8 cellular contexts compared by ENCODE assay signal in genomic region chr6:1527098-1527497, GRCh38.
DNase-seq lines count a peak whose midpoint lies in the region; ATAC-seq, FAIRE-seq and TF ChIP-seq lines count a peak whose summit lies in the region.

No MANE protein-coding gene starts in this region.

- no peak overlapping the region for H3K27ac ChIP-seq in HepG2 (ENCODE audit: extremely low read length, insufficient read depth, low read length)
- H3K27ac ChIP-seq in stomach smooth muscle (ENCODE audit: low read length) = peak overlapping the region; percentile 13

- POLR2A ChIA-PET in MCF 10A (lab: Yijun Ruan, JAX) = interaction anchor here (1.3 kb wide), 1 partner anchor 27 kb away, joined by 5 read pairs; no protein-coding TSS in a partner anchor
- POLR2A ChIA-PET in HepG2 (lab: Yijun Ruan, JAX) = no interaction called here

- peaks cover 8 to 75% of the 10 kb centered on the region in 2 experiments; a peak in 4 of 5 replicates for H3K27me3 ChIP-seq in HepG2 (ENCODE audit: control insufficient read depth in 1 of 2, insufficient read depth in 2 of 2, low read length in 2 of 2)
- H3K27me3 ChIP-seq in stomach smooth muscle (ENCODE audit: control insufficient read depth in 1 of 2, insufficient read depth in 2 of 2, low read length in 2 of 2) = peaks cover 6 to 13% of the 10 kb centered on the region in 2 donors

- H3K4me3 Mint-ChIP-seq in MCF 10A (ENCODE audit: unreplicated experiment) = no peak overlapping the region

- no peak for TF ChIP-seq POLR2A in HepG2 (IDR thresholded peaks at IDR 0.05; ENCODE audit: insufficient read depth in 1 of 2, low read depth in 2 of 2, low read length in 2 of 2)

- CTCF ChIA-PET in MCF 10A (lab: Yijun Ruan, JAX) (interaction anchor here (0.8 kb wide), 1 partner anchor 90 kb away, joined by 3 read pairs; no protein-coding TSS in a partner anchor), HepG2 (lab: Yijun Ruan, JAX; ENCODE audit: low intra/inter-chr PET ratio, low total read pairs) (no interaction called here)

- 9% methylated on average over 10 of the region's 10 CpGs for WGBS in HepG2 (ENCODE audit: low lambda C conversion rate)

- peak; percentile 33 for DNase-seq in GM12865 (ENCODE audit: low read depth)
- DNase-seq in MV-4-11 (lab: John Stamatoyannopoulos, UW) = peak; percentile 13
- DNase-seq in MCF 10A (ENCODE audit: unreplicated experiment) = peak; percentile 56
- no peak for DNase-seq in HepG2 (ENCODE audit: low spot score)
- DNase-seq in GM13977 (ENCODE audit: low spot score) = no peak

- H3K4me3 ChIP-seq in GM12865 (ENCODE audit: low read depth, low read length) = no peak overlapping the region
- no peak overlapping the region for H3K4me3 ChIP-seq in HepG2 (replicated peaks in 1 of 3; ENCODE audit: insufficient read depth in 1 of 3, low read depth in 2 of 3, low read length in 3 of 3)
- H3K4me3 ChIP-seq in stomach smooth muscle (ENCODE audit: low read length in 2 of 2) = peak overlapping the region; percentile 31 to 44

- no peak overlapping the region for H3K4me2 ChIP-seq in HepG2 (ENCODE audit: low read depth, low read length)

- no peak overlapping the region for H2AFZ ChIP-seq in HepG2 (ENCODE audit: low read length)

- no peaks in the 10 kb centered on the region for H3K36me3 ChIP-seq in HepG2 (replicated peaks in 1 of 2; ENCODE audit: control insufficient read depth in 1 of 2, insufficient read depth in 2 of 2, low read length in 2 of 2)
- no peaks in the 10 kb centered on the region for H3K36me3 ChIP-seq in stomach smooth muscle (ENCODE audit: control insufficient read depth in 2 of 2, insufficient read depth in 2 of 2, low read length in 2 of 2)

- intact Hi-C loops in MCF 10A (cut with micrococcal nuclease) (no loop called here), HepG2 (cut with micrococcal nuclease; ENCODE audit: unreplicated experiment) (no loop called here)

- in situ Hi-C loops in HepG2 (cut with HindIII; ENCODE audit: extremely low pct_ligation_motif_present, low pct_unique_long_range_greater_than_20kb) = no loop called here
- in situ Hi-C loops in GM13977 (cut with MboI; ENCODE audit: low pct_unique_long_range_greater_than_20kb, low sequenced_read_pairs, unreplicated experiment) = no loop called here

- no peak for FAIRE-seq in HepG2 (lab: Jason Lieb, UNC)

- TF ChIP-seq CTCF in GM12865 (IDR thresholded peaks at IDR 0.05; ENCODE audit: insufficient read depth, low read depth, low read length, missing control alignments) (no peak), MCF 10A (IDR thresholded peaks at IDR 0.05; ENCODE audit: unreplicated experiment) (no peak), HepG2 (CRISPR knock-in tag; IDR thresholded peaks at IDR 0.05) (no peak), GM13977 (IDR thresholded peaks at IDR 0.05; ENCODE audit: extremely low read depth, insufficient read depth, missing control alignments) (no peak)

- no peak for ATAC-seq in HepG2
- no peak for ATAC-seq in GM21717 (IDR thresholded peaks at IDR 0.05; ENCODE audit: unreplicated experiment)
- ATAC-seq in GM21367 (IDR thresholded peaks at IDR 0.05; ENCODE audit: unreplicated experiment) = no peak

- TF ChIP-seq EP300 in HepG2 (IDR thresholded peaks at IDR 0.05; ENCODE audit: low read depth in 2 of 2, low read length in 2 of 2) (no peak), HepG2 (CRISPR knock-in tag; IDR thresholded peaks at IDR 0.05; ENCODE audit: borderline replicate concordance) (no peak)

- H3K9ac ChIP-seq in HepG2 (ENCODE audit: insufficient read depth, low read depth, low read length) = no peak overlapping the region
- H3K9ac ChIP-seq in stomach smooth muscle (ENCODE audit: low read length in 2 of 2) = no peak overlapping the region

- BruUV-seq in MCF 10A (replicated peaks; lab: Mats Ljungman, UMichigan) (no TSS peak), HepG2 (replicated peaks; lab: Mats Ljungman, UMichigan) (no TSS peak)

- no peak overlapping the region for H3K27ac Mint-ChIP-seq in MCF 10A (ENCODE audit: low read depth, unreplicated experiment)

- no peaks in the 10 kb centered on the region for H4K20me1 ChIP-seq in HepG2 (ENCODE audit: insufficient read depth, low read length)

- H3K9me3 ChIP-seq in HepG2 (ENCODE audit: low read length) (no peaks in the 10 kb centered on the region), stomach smooth muscle (ENCODE audit: control insufficient read depth in 2 of 2, low read length in 2 of 2) (no peaks in the 10 kb centered on the region)

- H3K27me3 Mint-ChIP-seq in MCF 10A (ENCODE audit: insufficient read depth, unreplicated experiment) = peaks cover 8% of the 10 kb centered on the region

- H3K4me1 ChIP-seq in HepG2 (ENCODE audit: insufficient read depth, low read length) (no peaks in the 10 kb centered on the region), stomach smooth muscle (ENCODE audit: control insufficient read depth, insufficient read depth, low read length) (peaks cover 23% of the 10 kb centered on the region)

- no peaks in the 10 kb centered on the region for H3K36me3 Mint-ChIP-seq in MCF 10A (ENCODE audit: insufficient read depth, unreplicated experiment)

- no peaks in the 10 kb centered on the region for H3K79me2 ChIP-seq in HepG2 (ENCODE audit: insufficient read depth, low read length)

- H3K4me1 Mint-ChIP-seq in MCF 10A (ENCODE audit: insufficient read depth, unreplicated experiment) = peaks cover 7% of the 10 kb centered on the region

- no peaks in the 10 kb centered on the region for H3K9me3 Mint-ChIP-seq in MCF 10A (ENCODE audit: unreplicated experiment)

- TF ChIP-seq RAD21 in HepG2 (CRISPR knock-in tag; IDR thresholded peaks at IDR 0.05) = no peak

TF ChIP-seq in HepG2, 621 proteins besides CTCF, POLR2A, EP300 and RAD21:
- TF ChIP-seq MNT (IDR thresholded peaks at IDR 0.05) = 0 out of 2 replicates have a peak, but pooled peaks have one; percentile 13
- no peak for TF ChIP-seq ATAD3A (CRISPR knock-in tag; IDR thresholded peaks at IDR 0.05)

Comparison
In these comparisons a context has a peak if more than half of its experiments do, and no peak if none do; other contexts are left out.
1. DNase-seq: peak in GM12865 (single experiment), MV-4-11 (single experiment) and MCF 10A (single experiment); none in HepG2 (single experiment) and GM13977 (single experiment).
2. H3K4me3 ChIP-seq: peak in stomach smooth muscle (2 of 2); none in GM12865 (single experiment) and HepG2 (0 of 3).